ENCODE assay signal across 2 cellular contexts in genomic region chr4:69060651-69061308, GRCh38.
TF ChIP-seq lines count a peak whose summit lies in the region.

No MANE protein-coding gene starts in this region.

TF ChIP-seq in A549, 52 proteins besides CTCF, POLR2A, EP300 and RAD21 (continued from another document):
- TF ChIP-seq, protein P1, sequence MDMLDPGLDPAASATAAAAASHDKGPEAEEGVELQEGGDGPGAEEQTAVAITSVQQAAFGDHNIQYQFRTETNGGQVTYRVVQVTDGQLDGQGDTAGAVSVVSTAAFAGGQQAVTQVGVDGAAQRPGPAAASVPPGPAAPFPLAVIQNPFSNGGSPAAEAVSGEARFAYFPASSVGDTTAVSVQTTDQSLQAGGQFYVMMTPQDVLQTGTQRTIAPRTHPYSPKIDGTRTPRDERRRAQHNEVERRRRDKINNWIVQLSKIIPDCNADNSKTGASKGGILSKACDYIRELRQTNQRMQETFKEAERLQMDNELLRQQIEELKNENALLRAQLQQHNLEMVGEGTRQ (IDR thresholded peaks at IDR 0.05) = no peak

TF ChIP-seq in SK-N-SH, 30 proteins besides CTCF, POLR2A, EP300 and RAD21 (continued from another document):
- TF ChIP-seq, protein P2, sequence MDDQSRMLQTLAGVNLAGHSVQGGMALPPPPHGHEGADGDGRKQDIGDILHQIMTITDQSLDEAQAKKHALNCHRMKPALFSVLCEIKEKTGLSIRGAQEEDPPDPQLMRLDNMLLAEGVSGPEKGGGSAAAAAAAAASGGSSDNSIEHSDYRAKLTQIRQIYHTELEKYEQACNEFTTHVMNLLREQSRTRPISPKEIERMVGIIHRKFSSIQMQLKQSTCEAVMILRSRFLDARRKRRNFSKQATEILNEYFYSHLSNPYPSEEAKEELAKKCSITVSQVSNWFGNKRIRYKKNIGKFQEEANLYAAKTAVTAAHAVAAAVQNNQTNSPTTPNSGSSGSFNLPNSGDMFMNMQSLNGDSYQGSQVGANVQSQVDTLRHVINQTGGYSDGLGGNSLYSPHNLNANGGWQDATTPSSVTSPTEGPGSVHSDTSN (IDR thresholded peaks at IDR 0.05) = no peak
- TF ChIP-seq YY1 (IDR thresholded peaks at IDR 0.05; ENCODE audit: low read depth) (no peak), MEF2A (IDR thresholded peaks at IDR 0.05; ENCODE audit: borderline replicate concordance, low read depth) (no peak), TCF12 (IDR thresholded peaks at IDR 0.05) (no peak), EZH2phosphoT487 (IDR thresholded peaks at IDR 0.05; ENCODE audit: borderline replicate concordance, low read depth) (no peak), USF1 (IDR thresholded peaks at IDR 0.05; ENCODE audit: borderline replicate concordance, low read depth) (no peak), NFIC (IDR thresholded peaks at IDR 0.05; ENCODE audit: borderline replicate concordance) (no peak), NRF1 (IDR thresholded peaks at IDR 0.05; ENCODE audit: low read depth, low read length) (no peak), FOXJ3 (CRISPR knock-in tag; IDR thresholded peaks at IDR 0.05) (no peak), GATA2 (CRISPR knock-in tag; IDR thresholded peaks at IDR 0.05) (no peak), RFX5 (IDR thresholded peaks at IDR 0.05; ENCODE audit: low read length) (no peak), SIN3A (IDR thresholded peaks at IDR 0.05; ENCODE audit: borderline replicate concordance, low read depth, low read length) (no peak), ZBTB33 (IDR thresholded peaks at IDR 0.05; ENCODE audit: borderline replicate concordance, low read depth) (no peak)
- TF ChIP-seq, protein P1 (IDR thresholded peaks at IDR 0.05; ENCODE audit: borderline replicate concordance, low read depth, low read length) = no peak
- TF ChIP-seq, protein P3, sequence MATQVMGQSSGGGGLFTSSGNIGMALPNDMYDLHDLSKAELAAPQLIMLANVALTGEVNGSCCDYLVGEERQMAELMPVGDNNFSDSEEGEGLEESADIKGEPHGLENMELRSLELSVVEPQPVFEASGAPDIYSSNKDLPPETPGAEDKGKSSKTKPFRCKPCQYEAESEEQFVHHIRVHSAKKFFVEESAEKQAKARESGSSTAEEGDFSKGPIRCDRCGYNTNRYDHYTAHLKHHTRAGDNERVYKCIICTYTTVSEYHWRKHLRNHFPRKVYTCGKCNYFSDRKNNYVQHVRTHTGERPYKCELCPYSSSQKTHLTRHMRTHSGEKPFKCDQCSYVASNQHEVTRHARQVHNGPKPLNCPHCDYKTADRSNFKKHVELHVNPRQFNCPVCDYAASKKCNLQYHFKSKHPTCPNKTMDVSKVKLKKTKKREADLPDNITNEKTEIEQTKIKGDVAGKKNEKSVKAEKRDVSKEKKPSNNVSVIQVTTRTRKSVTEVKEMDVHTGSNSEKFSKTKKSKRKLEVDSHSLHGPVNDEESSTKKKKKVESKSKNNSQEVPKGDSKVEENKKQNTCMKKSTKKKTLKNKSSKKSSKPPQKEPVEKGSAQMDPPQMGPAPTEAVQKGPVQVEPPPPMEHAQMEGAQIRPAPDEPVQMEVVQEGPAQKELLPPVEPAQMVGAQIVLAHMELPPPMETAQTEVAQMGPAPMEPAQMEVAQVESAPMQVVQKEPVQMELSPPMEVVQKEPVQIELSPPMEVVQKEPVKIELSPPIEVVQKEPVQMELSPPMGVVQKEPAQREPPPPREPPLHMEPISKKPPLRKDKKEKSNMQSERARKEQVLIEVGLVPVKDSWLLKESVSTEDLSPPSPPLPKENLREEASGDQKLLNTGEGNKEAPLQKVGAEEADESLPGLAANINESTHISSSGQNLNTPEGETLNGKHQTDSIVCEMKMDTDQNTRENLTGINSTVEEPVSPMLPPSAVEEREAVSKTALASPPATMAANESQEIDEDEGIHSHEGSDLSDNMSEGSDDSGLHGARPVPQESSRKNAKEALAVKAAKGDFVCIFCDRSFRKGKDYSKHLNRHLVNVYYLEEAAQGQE (IDR thresholded peaks at IDR 0.05; ENCODE audit: low read depth, low read length) = no peak
- TF ChIP-seq, protein P4, sequence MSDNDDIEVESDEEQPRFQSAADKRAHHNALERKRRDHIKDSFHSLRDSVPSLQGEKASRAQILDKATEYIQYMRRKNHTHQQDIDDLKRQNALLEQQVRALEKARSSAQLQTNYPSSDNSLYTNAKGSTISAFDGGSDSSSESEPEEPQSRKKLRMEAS (IDR thresholded peaks at IDR 0.05; ENCODE audit: low read depth) = no peak
TF ChIP-seq in SK-N-SH: peak in this region for 0.
